ENCODE assay signal across 4 cellular contexts in the genomic region with DNA sequence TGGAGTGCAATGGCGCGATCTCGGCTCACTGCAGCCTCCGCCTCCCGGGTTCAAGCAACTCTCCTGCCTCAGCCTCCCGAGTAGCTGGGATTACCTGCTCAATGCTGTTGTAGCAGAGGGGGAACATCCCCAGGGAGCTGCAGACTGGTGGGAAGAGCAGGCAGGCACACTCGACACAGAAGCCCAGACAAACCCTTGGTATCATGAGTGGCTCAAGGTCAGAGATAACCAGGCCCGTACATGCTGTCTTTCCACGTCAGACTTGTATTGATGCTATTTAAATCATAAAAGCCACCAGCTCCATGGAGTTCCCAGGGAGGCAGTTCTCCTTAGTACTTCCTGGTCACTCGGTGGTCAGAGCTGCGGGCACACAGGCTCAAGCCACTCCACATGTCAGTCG. TPM values are rescaled to one million over a fixed set of nuclear protein-coding genes. Genes with fewer than 3 reads are reported as not detected.
"Had no signal": no experiment of that assay in that cellular context is flagged by ENCODE, and none has a peak within 500 bp of the region (broad histone marks: within the 10 kb centered on the region; RNA-seq: fewer than 3 reads in every experiment).

No MANE protein-coding gene starts in this region.

- H3K4me3 ChIP-seq: GM12878 had no signal

- DNase-seq: GDM1, GF-D8 had no signal

RNA-seq across cellular contexts. Expression of a gene that starts 33.2 kb away (rescaled TPM):
- total RNA-seq: G401, GM12878 had no signal
- polyA plus RNA-seq: GM12878 had no signal
